Comparison of ENCODE assay signal across 11 cellular contexts in the genomic region with DNA sequence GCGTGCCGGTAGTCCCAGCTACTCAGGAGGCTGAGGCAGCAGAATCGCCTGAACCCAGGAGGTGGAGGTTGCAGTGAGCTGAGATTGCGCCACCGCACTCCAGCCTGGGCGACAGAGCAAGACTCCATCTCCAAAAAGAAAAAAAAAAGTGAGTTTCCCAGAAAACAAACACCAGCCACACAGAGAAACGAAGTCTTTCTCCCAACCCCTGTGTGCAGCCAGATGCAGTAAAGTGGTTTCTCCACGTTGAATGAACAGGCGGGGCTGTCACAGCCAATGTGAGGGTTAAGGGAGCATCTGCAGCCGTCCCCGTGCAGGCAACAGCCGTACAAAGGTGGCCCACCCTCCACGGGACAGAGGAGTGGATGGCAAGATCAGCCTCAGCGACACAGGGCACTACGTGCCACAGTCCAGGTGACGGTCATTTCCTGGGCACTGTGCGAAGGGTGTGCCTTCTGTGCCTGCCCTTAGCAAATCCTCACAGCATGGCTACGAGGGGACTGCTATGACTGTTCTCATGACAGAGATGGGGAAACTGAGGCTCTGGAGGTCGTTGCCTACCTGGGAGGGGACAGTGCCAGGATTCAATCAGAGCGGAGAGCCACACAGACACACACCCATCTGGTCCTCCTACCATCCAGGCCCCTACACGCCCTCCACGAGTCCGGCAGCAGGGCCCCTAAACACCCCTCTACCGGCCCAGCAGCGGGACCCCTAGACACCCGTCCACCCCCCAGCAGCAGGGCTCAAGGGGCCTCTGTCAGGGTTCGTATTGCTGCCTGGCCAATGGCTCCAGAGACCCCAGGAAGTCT. TPM values are rescaled to one million over a fixed set of nuclear protein-coding genes. Genes with fewer than 3 reads are reported as not detected.
A peak's percentile ranks its signal among the peaks of the same experiment; 100 is the strongest.
DNase-seq lines count a peak whose midpoint lies in the region; ATAC-seq, FAIRE-seq and TF ChIP-seq lines count a peak whose summit lies in the region.
"Had no signal": no experiment of that assay in that cellular context is flagged by ENCODE, and none has a peak within 500 bp of the region (broad histone marks: within the 10 kb centered on the region; RNA-seq: fewer than 3 reads in every experiment).

No MANE protein-coding gene starts in this region.

- H2AFZ ChIP-seq in H9 (ENCODE audit: low read length) (no peak overlapping the region), keratinocyte (ENCODE audit: control insufficient read depth, low read length) (no peak overlapping the region)
- H2AFZ ChIP-seq: parathyroid adenoma had no signal

- H2BK120ac ChIP-seq in H9 (ENCODE audit: low read depth, low read length, poor library complexity, severe bottlenecking) = no peak overlapping the region

- H3K4me3 ChIP-seq in WERI-Rb-1 (ENCODE audit: low read depth, low read length) (no peak overlapping the region), keratinocyte (ENCODE audit: control insufficient read depth in 2 of 3, extremely low read depth in 1 of 3, insufficient read depth in 2 of 3, low read depth in 1 of 3, low read length in 3 of 3) (peak overlapping the region in 2 of 3 experiments; percentile 56 to 78), small intestine (ENCODE audit: low read depth in 1 of 2, low read length in 2 of 2) (peak overlapping the region in 1 of 2 donors; percentile 78)

- H3K4me1 Mint-ChIP-seq in H9 = peaks cover 37 to 44% of the 10 kb centered on the region in 2 experiments

- peak overlapping the region; percentile 85 to 86 for H3K4me3 Mint-ChIP-seq in H9

- H3K36me3 ChIP-seq in WERI-Rb-1 (peaks cover 6% of the 10 kb centered on the region), keratinocyte (ENCODE audit: control insufficient read depth in 2 of 2, extremely low read depth in 1 of 2, insufficient read depth in 2 of 2, low read length in 2 of 2) (peaks cover 3 to 6% of the 10 kb centered on the region in 2 experiments), small intestine (ENCODE audit: control insufficient read depth in 2 of 2, insufficient read depth in 2 of 2, low read length in 2 of 2) (no peaks in the 10 kb centered on the region)

- dilution Hi-C loops in keratinocyte (cut with MboI; ENCODE audit: extremely low pct_ligation_motif_present, low sequenced_read_pairs) = no loop called here

- H3K9me3 Mint-ChIP-seq in H9 = no peaks in the 10 kb centered on the region; a peak in 1 of 5 replicates

- H2AK5ac ChIP-seq in H9 (ENCODE audit: insufficient read length, low read length) = no peak overlapping the region

- H3K27me3 ChIP-seq in H9 (ENCODE audit: insufficient read depth, low read length) (no peaks in the 10 kb centered on the region), WERI-Rb-1 (ENCODE audit: insufficient read depth, low read depth, severe bottlenecking) (no peaks in the 10 kb centered on the region), keratinocyte (ENCODE audit: control insufficient read depth, extremely low read depth, insufficient read depth, low read length) (no peaks in the 10 kb centered on the region), small intestine (ENCODE audit: control insufficient read depth in 2 of 2, insufficient read depth in 2 of 2, low read length in 2 of 2) (no peaks in the 10 kb centered on the region)

- FAIRE-seq in keratinocyte (lab: Jason Lieb, UNC) (no peak), small intestine (lab: Jason Lieb, UNC) (no peak)
- FAIRE-seq: bronchial epithelial cell had no signal

- no peak overlapping the region for H2BK20ac ChIP-seq in H9 (ENCODE audit: low read depth, low read length, poor library complexity, severe bottlenecking)

- DNase-seq in H9 (no peak), WERI-Rb-1 (no peak), keratinocyte (ENCODE audit: low read depth, low spot score) (no peak), small intestine (peak; percentile 31), NCI-H2029 treated with DMSO at 0.1 percent for 48 hours (lab: John Stamatoyannopoulos, UW) (no peak), anterior cingulate cortex (lab: John Stamatoyannopoulos, UW) (no peak), NCI-H446 treated with DMSO at 0.1 percent for 48 hours (lab: John Stamatoyannopoulos, UW) (no peak)
- DNase-seq: activated CD8-positive, alpha-beta memory T cell treated with anti-CD3 and anti-CD28 coated beads for 24 hours had no signal

- no peak overlapping the region for H3K14ac ChIP-seq in H9 (ENCODE audit: insufficient read depth, low read length)

- no peaks in the 10 kb centered on the region for H3K9me3 ChIP-seq in H9 (ENCODE audit: control insufficient read depth, low read depth, low read length)
- no peaks in the 10 kb centered on the region for H3K9me3 ChIP-seq in WERI-Rb-1 (ENCODE audit: severe bottlenecking)
- no peaks in the 10 kb centered on the region for H3K9me3 ChIP-seq in keratinocyte (ENCODE audit: control insufficient read depth, low read depth, low read length)
- H3K9me3 ChIP-seq in small intestine (ENCODE audit: control insufficient read depth, low read depth) = no peaks in the 10 kb centered on the region

- H4K8ac ChIP-seq in H9 (replicated peaks; ENCODE audit: insufficient read length, low read depth, low read length) = no peak overlapping the region

- H3K36me3 Mint-ChIP-seq in H9 (ENCODE audit: insufficient read depth in 1 of 3, low read depth in 3 of 3) = no peaks in the 10 kb centered on the region

- H4K20me1 ChIP-seq in H9 (ENCODE audit: control insufficient read depth, insufficient read depth, insufficient read length) = no peaks in the 10 kb centered on the region
- peaks cover 29% of the 10 kb centered on the region for H4K20me1 ChIP-seq in keratinocyte (ENCODE audit: control insufficient read depth, extremely low read depth, insufficient read depth, low read length)

- H3K18ac ChIP-seq in H9 (ENCODE audit: insufficient read length, low read depth, low read length) = no peak overlapping the region

- H3K23ac ChIP-seq in H9 (ENCODE audit: insufficient read length, low read depth, low read length) = no peak overlapping the region

- H3T11ph ChIP-seq in H9 (ENCODE audit: low read length) = no peak overlapping the region

- no peak overlapping the region for H4K5ac ChIP-seq in H9 (ENCODE audit: insufficient read length, low read depth, low read length)

- no peak overlapping the region for H3K27ac ChIP-seq in H9 (ENCODE audit: insufficient read length, low read depth, low read length)
- H3K27ac ChIP-seq in WERI-Rb-1 = peak overlapping the region; percentile 86; the same call in 1 of the 2 replicates
- H3K27ac ChIP-seq in keratinocyte (ENCODE audit: control insufficient read depth, insufficient read depth, low read length) = no peak overlapping the region
- H3K27ac ChIP-seq in small intestine (ENCODE audit: low read depth in 1 of 2, low read length in 1 of 2) = peak overlapping the region in 1 of 2 donors; percentile 99
- H3K27ac ChIP-seq: parathyroid adenoma had no signal

- H3K27ac Mint-ChIP-seq in H9 = no peak overlapping the region

- H3K9me1 ChIP-seq in keratinocyte (ENCODE audit: control insufficient read depth, extremely low read depth, insufficient read depth, low read length) = peaks cover 5% of the 10 kb centered on the region

- H2BK5ac ChIP-seq in H9 (ENCODE audit: insufficient read length, low read length) = no peak overlapping the region

- H2BK12ac ChIP-seq in H9 (ENCODE audit: insufficient read length, low read depth, low read length) = no peak overlapping the region

- no peak overlapping the region for H3K56ac ChIP-seq in H9 (ENCODE audit: insufficient read length, low read depth, low read length)

- H4K91ac ChIP-seq in H9 (ENCODE audit: insufficient read length, low read depth, low read length) = no peak overlapping the region

- peaks cover 15% of the 10 kb centered on the region for H3K23me2 ChIP-seq in H9 (ENCODE audit: insufficient read length, low read depth, low read length, poor library complexity, severe bottlenecking)

- no peak overlapping the region for H3K4me2 ChIP-seq in H9 (ENCODE audit: insufficient read depth, insufficient read length, low read length)
- peak overlapping the region; percentile 83 for H3K4me2 ChIP-seq in keratinocyte (ENCODE audit: control insufficient read depth, extremely low read depth, insufficient read depth, low read depth, low read length)

- H3K9ac ChIP-seq in H9 (ENCODE audit: extremely low read depth, insufficient read length, low read length) (no peak overlapping the region), keratinocyte (ENCODE audit: control insufficient read depth, extremely low read depth, insufficient read depth, low read length) (peak overlapping the region; percentile 80)
- H3K9ac ChIP-seq: parathyroid adenoma had no signal

- peaks cover 4% of the 10 kb centered on the region for H3K79me1 ChIP-seq in H9 (ENCODE audit: insufficient read depth, low read depth, low read length, poor library complexity, severe bottlenecking)

- H3K27me3 Mint-ChIP-seq in H9 (ENCODE audit: low read depth) = no peaks in the 10 kb centered on the region

- no peak overlapping the region for H2BK15ac ChIP-seq in H9 (ENCODE audit: low read depth, low read length)

- peaks cover 29% of the 10 kb centered on the region; the same call in 1 of the 2 replicates for H3K79me2 ChIP-seq in H9 (ENCODE audit: insufficient read depth, low read length)
- peaks cover 72% of the 10 kb centered on the region for H3K79me2 ChIP-seq in keratinocyte (ENCODE audit: control insufficient read depth, insufficient read depth, low read length)

- no peak overlapping the region for H3K4ac ChIP-seq in H9 (ENCODE audit: low read depth, low read length)

- TF ChIP-seq CTCF in H9 (conservative IDR thresholded peaks at IDR 0.05) = no peak
- no peak for TF ChIP-seq CTCF in WERI-Rb-1 (IDR thresholded peaks at IDR 0.05; ENCODE audit: low read depth, low read length)
- TF ChIP-seq CTCF in keratinocyte (optimal IDR thresholded peaks at IDR 0.05 in 1 of 3, IDR thresholded peaks at IDR 0.05 in 1 of 3, conservative IDR thresholded peaks at IDR 0.05 in 1 of 3; ENCODE audit: extremely low read depth in 1 of 3, insufficient read depth in 2 of 3, low read length in 3 of 3) = no peak

- H3K4me1 ChIP-seq in H9 (ENCODE audit: insufficient read depth, low read length) (no peaks in the 10 kb centered on the region; the same call in 1 of the 2 replicates), keratinocyte (ENCODE audit: control insufficient read depth, extremely low read depth, insufficient read depth, low read length) (peaks cover 25% of the 10 kb centered on the region), small intestine (ENCODE audit: control insufficient read depth in 2 of 2, insufficient read depth in 1 of 2, low read depth in 1 of 2, low read length in 1 of 2) (no peaks in the 10 kb centered on the region)

- no peak for ATAC-seq in GM21723 (IDR thresholded peaks at IDR 0.05; ENCODE audit: unreplicated experiment)

- no CpG with 5 or more reads among the region's 27 CpGs for WGBS in H9 (ENCODE audit: extremely low coverage, insufficient read length, low lambda C conversion rate)
- 60 to 66% (median 61%) methylated on average over 25 to 27 of the region's 27 CpGs for WGBS in small intestine, 3 donors

RNA-seq across cellular contexts. Expression of gene VAV2, which starts 2.4 kb away (rescaled TPM):
- 58.7 and 58.9 TPM in 2 replicates for total RNA-seq in H9 (2021)
- 16.4 to 32.1 TPM (median 18.2 TPM) in 3 replicates for polyA plus RNA-seq in keratinocyte
- polyA plus RNA-seq in keratinocyte (2011; ENCODE audit: low read depth) = 5.5 TPM
- 15.8 and 23.4 TPM in 2 replicates for polyA plus RNA-seq in keratinocyte (2011; cell fraction: cytosol; rRNA removed)
- 34.4 and 38.2 TPM in 2 replicates for polyA plus RNA-seq in keratinocyte (2011; cell fraction: nucleus; rRNA removed)
- 8.7 and 37.0 TPM in 2 replicates for polyA plus RNA-seq in keratinocyte (2012; ENCODE audit: low replicate concordance)
- 28.5 to 58.4 TPM (median 37.2 TPM) in 3 replicates for polyA minus RNA-seq in keratinocyte
- polyA minus RNA-seq in keratinocyte (2011; cell fraction: cytosol; rRNA and poly(A)+ RNA removed) = 39.5 TPM
- 25.2 and 36.2 TPM in 2 replicates for polyA minus RNA-seq in keratinocyte (2011; cell fraction: nucleus; rRNA and poly(A)+ RNA removed)
- 10 to 100 TPM; 26.7 to 40.3 (median 32.2) TPM for polyA plus RNA-seq in small intestine

RNA-seq across cellular contexts. Expression of gene BRD3OS, which starts 35.5 kb away (rescaled TPM):
- 16.4 and 17.8 TPM in 2 replicates for total RNA-seq in H9 (2021)
- polyA plus RNA-seq in keratinocyte (8.2 to 13.8 TPM (median 8.5 TPM) in 3 replicates), small intestine (1 to 10 TPM; 2.0 to 4.8 (median 3.5) TPM)
- polyA plus RNA-seq in keratinocyte (2011; ENCODE audit: low read depth) = 3.3 TPM
- polyA plus RNA-seq in keratinocyte (2011; cell fraction: cytosol; rRNA removed) = 14.2 and 15.1 TPM in 2 replicates
- 9.9 and 11.2 TPM in 2 replicates for polyA plus RNA-seq in keratinocyte (2011; cell fraction: nucleus; rRNA removed)
- polyA plus RNA-seq in keratinocyte (2012; ENCODE audit: low replicate concordance) = 3.2 and 13.3 TPM in 2 replicates
- polyA minus RNA-seq in keratinocyte = 6.3 to 10.8 TPM (median 6.5 TPM) in 3 replicates
- polyA minus RNA-seq in keratinocyte (2011; cell fraction: cytosol; rRNA and poly(A)+ RNA removed) = 10.7 TPM
- polyA minus RNA-seq in keratinocyte (2011; cell fraction: nucleus; rRNA and poly(A)+ RNA removed) = 3.8 and 4.9 TPM in 2 replicates
